Comparison of ENCODE assay signal across 8 cellular contexts in genomic region chr1:177209357-177209756, GRCh38. TPM values are rescaled to one million over a fixed set of nuclear protein-coding genes. Genes with fewer than 3 reads are reported as not detected.
DNase-seq lines count a peak whose midpoint lies in the region; ATAC-seq and TF ChIP-seq lines count a peak whose summit lies in the region.

No MANE protein-coding gene starts in this region.

- peak; percentile 97 to 98 for ATAC-seq in gastrocnemius medialis
- ATAC-seq in GM19351 (IDR thresholded peaks at IDR 0.05; ENCODE audit: unreplicated experiment) = no peak
- no peak for ATAC-seq in GM18498 (IDR thresholded peaks at IDR 0.05; ENCODE audit: unreplicated experiment)
- ATAC-seq in natural killer cell treated with Interleukin-12 subunit alpha and Interleukin-12 subunit beta and Interleukin-15 and Interleukin-18, amount 100 ng/mL, for 72 hours = no peak

- no peaks in the 10 kb centered on the region for H3K36me3 Mint-ChIP-seq in HFFc6 (ENCODE audit: low read depth)
- H3K36me3 Mint-ChIP-seq in natural killer cell treated with Interleukin-12 subunit alpha and Interleukin-12 subunit beta and Interleukin-15 and Interleukin-18, amount 100 ng/mL, for 72 hours = no peaks in the 10 kb centered on the region

- peaks cover 41% of the 10 kb centered on the region for H3K4me1 Mint-ChIP-seq in HFFc6 (ENCODE audit: low read depth)
- no peaks in the 10 kb centered on the region for H3K4me1 Mint-ChIP-seq in natural killer cell treated with Interleukin-12 subunit alpha and Interleukin-12 subunit beta and Interleukin-15 and Interleukin-18, amount 100 ng/mL, for 72 hours (ENCODE audit: low read depth in 2 of 2)

- H3K36me3 ChIP-seq in gastrocnemius medialis = no peaks in the 10 kb centered on the region

- no peaks in the 10 kb centered on the region; the same call in 1 of the 2 replicates for H3K9me3 Mint-ChIP-seq in HFFc6
- H3K9me3 Mint-ChIP-seq in natural killer cell treated with Interleukin-12 subunit alpha and Interleukin-12 subunit beta and Interleukin-15 and Interleukin-18, amount 100 ng/mL, for 72 hours = peaks cover 10% of the 10 kb centered on the region

- H3K4me3 Mint-ChIP-seq in HFFc6 = peak overlapping the region; percentile 72; the same call in 1 of the 2 replicates
- H3K4me3 Mint-ChIP-seq in natural killer cell treated with Interleukin-12 subunit alpha and Interleukin-12 subunit beta and Interleukin-15 and Interleukin-18, amount 100 ng/mL, for 72 hours = no peak overlapping the region

- peak overlapping the region; percentile 62 for H3K27ac Mint-ChIP-seq in HFFc6
- H3K27ac Mint-ChIP-seq in natural killer cell treated with Interleukin-12 subunit alpha and Interleukin-12 subunit beta and Interleukin-15 and Interleukin-18, amount 100 ng/mL, for 72 hours = no peak overlapping the region

- H3K27me3 Mint-ChIP-seq in HFFc6 (ENCODE audit: insufficient read depth) = peaks cover 4% of the 10 kb centered on the region; the same call in 1 of the 2 replicates
- no peaks in the 10 kb centered on the region for H3K27me3 Mint-ChIP-seq in natural killer cell treated with Interleukin-12 subunit alpha and Interleukin-12 subunit beta and Interleukin-15 and Interleukin-18, amount 100 ng/mL, for 72 hours

- peaks cover 4 to 10% of the 10 kb centered on the region in 2 donors for H3K4me1 ChIP-seq in gastrocnemius medialis

- no peak for TF ChIP-seq CTCF in HFFc6 (IDR thresholded peaks at IDR 0.05)
- no peak for TF ChIP-seq CTCF in gastrocnemius medialis (IDR thresholded peaks at IDR 0.05 in 4 of 5, conservative IDR thresholded peaks at IDR 0.05 in 1 of 5)

- DNase-seq in HFFc6 (peak; percentile 100), RKO (ENCODE audit: low spot score) (peak; percentile 89), globus pallidus (ENCODE audit: low spot score) (peak; percentile 75), gastrocnemius medialis (peak; percentile 82 to 85), NCI-H2171 treated with DMSO at 0.1 percent for 48 hours (lab: John Stamatoyannopoulos, UW) (no peak)
- no peak for DNase-seq in natural killer cell treated with Interleukin-12 subunit alpha and Interleukin-12 subunit beta and Interleukin-15 and Interleukin-18, amount 100 ng/mL, for 72 hours (ENCODE audit: low spot score)

- no peak overlapping the region for H3K4me3 ChIP-seq in gastrocnemius medialis

- no peaks in the 10 kb centered on the region for H3K27me3 ChIP-seq in gastrocnemius medialis

- no peak for TF ChIP-seq POLR2A in gastrocnemius medialis (IDR thresholded peaks at IDR 0.05)

- intact Hi-C loops in gastrocnemius medialis (cut with DNase I; ENCODE audit: low total_unique reads) = no loop called here

- H3K27ac ChIP-seq in gastrocnemius medialis = peak overlapping the region in 3 of 4 donors; percentile 4 to 46 (median 45)

- H3K9me3 ChIP-seq in gastrocnemius medialis = no peaks in the 10 kb centered on the region

- in situ Hi-C loops in gastrocnemius medialis (cut with MboI; ENCODE audit: low sequenced_read_pairs in 4 of 4) = no loop called here

RNA-seq across cellular contexts. Expression of gene BRINP2, which starts 38.6 kb away (rescaled TPM):
- not detected for total RNA-seq in HFFc6 (2021; fragmentation: NEBNext Ultra II Directional; extraction: Animal tissue kit (Norgen Biotek cat#: 25700))
- not detected for total RNA-seq in gastrocnemius medialis
- total RNA-seq in natural killer cell treated with Interleukin-12 subunit alpha and Interleukin-12 subunit beta and Interleukin-15 and Interleukin-18, amount 100 ng/mL, for 72 hours = not detected

RNA-seq across cellular contexts. Expression of gene ASTN1, which starts 44.8 kb away (rescaled TPM):
- total RNA-seq in HFFc6 (2021; fragmentation: NEBNext Ultra II Directional; extraction: Animal tissue kit (Norgen Biotek cat#: 25700)) = not detected
- total RNA-seq in gastrocnemius medialis = under 1 TPM in 2 of 4 donors, not detected in 2; 0.09 to 0.10 TPM
- not detected for total RNA-seq in natural killer cell treated with Interleukin-12 subunit alpha and Interleukin-12 subunit beta and Interleukin-15 and Interleukin-18, amount 100 ng/mL, for 72 hours

Comparison
In these comparisons a context has a peak if more than half of its experiments do, and no peak if none do; other contexts are left out.
1. DNase-seq: peak in HFFc6 (single experiment), RKO (single experiment), globus pallidus (single experiment) and gastrocnemius medialis (2 of 2); none in natural killer cell treated with Interleukin-12 subunit alpha and Interleukin-12 subunit beta and Interleukin-15 and Interleukin-18, amount 100 ng/mL, for 72 hours (single experiment) and NCI-H2171 treated with DMSO at 0.1 percent for 48 hours (single experiment).
2. ATAC-seq: peak in gastrocnemius medialis (2 of 2); none in GM19351 (single experiment), GM18498 (single experiment) and natural killer cell treated with Interleukin-12 subunit alpha and Interleukin-12 subunit beta and Interleukin-15 and Interleukin-18, amount 100 ng/mL, for 72 hours (0 of 2).